In the genomic region with DNA sequence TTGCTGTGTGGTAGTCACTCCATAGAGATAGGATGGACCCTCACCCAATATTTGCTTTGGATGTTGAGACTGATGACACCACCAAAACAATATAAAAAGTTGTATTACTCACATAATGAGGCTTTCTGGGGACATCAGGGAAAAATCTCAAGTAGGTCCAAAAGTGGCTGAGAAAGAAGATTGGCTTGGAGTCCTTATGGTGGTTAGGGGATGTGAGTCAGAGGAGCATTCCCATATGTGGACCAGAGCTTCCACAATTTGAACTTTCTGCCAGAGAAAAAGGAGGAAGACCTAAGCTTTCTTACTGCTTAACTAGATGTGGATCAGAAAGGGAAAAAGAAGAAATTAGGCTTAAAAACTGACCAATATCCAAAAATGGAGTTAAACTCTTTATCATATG, we compare ENCODE assay signal across 32 cellular contexts.
"Had no signal": no experiment of that assay in that cellular context is flagged by ENCODE, and none has a peak within 500 bp of the region (broad histone marks: within the 10 kb centered on the region; RNA-seq: fewer than 3 reads in every experiment).

No MANE protein-coding gene starts in this region.

- H3K4me1 ChIP-seq: adrenal gland, Peyer's patch had no signal

- H3K27me3 ChIP-seq: Peyer's patch had no signal

- DNase-seq: activated B cell treated with CpG ODN at 0.5 μM for 24 hours; activated CD4-positive, alpha-beta memory T cell treated with anti-CD3 and anti-CD28 coated beads for 36 hours; activated CD4-positive, alpha-beta T cell treated with anti-CD3 and anti-CD28 coated beads for 4 hours; activated CD4-positive, alpha-beta T cell treated with anti-CD3 and anti-CD28 coated beads, Interleukin-2, amount 50 U/mL, for 1 hour; activated CD4-positive, CD25-positive, alpha-beta regulatory T cell treated with anti-CD3 and anti-CD28 coated beads, Interleukin-2, amount 50 U/mL, for 72 hours; activated CD8-positive, alpha-beta memory T cell treated with anti-CD3 and anti-CD28 coated beads, Interleukin-2, amount 50 U/mL, for 4 hours; activated gamma-delta T cell treated with Interleukin-2 at 50 U/mL for 16 hours; activated naive CD4-positive, alpha-beta T cell treated with anti-CD3 and anti-CD28 coated beads for 36 hours; activated T-cell treated with anti-CD3 and anti-CD28 coated beads for 4 hours; activated T-cell treated with anti-CD3 and anti-CD28 coated beads, Interleukin-2, amount 50 U/mL, for 4 hours; adrenal gland; central memory CD4-positive, alpha-beta T cell; NCI-H1105; NCI-H1417 treated with DMSO at 0.1 percent for 48 hours; NCI-H187 treated with DMSO at 0.1 percent for 48 hours; NCI-H2081; NCI-H2171 treated with DMSO at 0.1 percent for 48 hours; NCI-H2227 treated with DMSO at 0.1 percent for 48 hours; NCI-H446 treated with DMSO at 0.1 percent for 48 hours; NCI-H524; NCI-H69; Peyer's patch; SIG-M5; SW 1271; T-helper 1 cell; T-helper 2 cell; T-helper 9 cell had no signal

- H3K27ac ChIP-seq: adrenal gland, KMS-11, Peyer's patch, RWPE1, VCaP had no signal

- H3K9me3 ChIP-seq: adrenal gland, Peyer's patch had no signal

- H3K36me3 ChIP-seq: adrenal gland, Peyer's patch had no signal

- H3K4me3 ChIP-seq: adrenal gland, Peyer's patch had no signal

- H3K9ac ChIP-seq: KMS-11 had no signal

- H3K4me2 ChIP-seq: KMS-11 had no signal

- ATAC-seq: activated naive CD4-positive, alpha-beta T cell treated with anti-CD3 and anti-CD28 coated beads, Interleukin-2, amount 50 U/mL, for 72 hours; activated T-cell treated with anti-CD3 and anti-CD28 coated beads, Interleukin-2, amount 50 U/mL, for 4 hours; Right ventricle myocardium inferior had no signal
